9 cellular contexts compared by ENCODE assay signal in genomic region chr11:113289341-113290187, GRCh38. TPM values are rescaled to one million over a fixed set of nuclear protein-coding genes. Genes with fewer than 3 reads are reported as not detected.
A peak's percentile ranks its signal among the peaks of the same experiment; 100 is the strongest.
DNase-seq lines count a peak whose midpoint lies in the region; ATAC-seq, FAIRE-seq and TF ChIP-seq lines count a peak whose summit lies in the region.
"Had no signal": no experiment of that assay in that cellular context is flagged by ENCODE, and none has a peak within 500 bp of the region (broad histone marks: within the 10 kb centered on the region; RNA-seq: fewer than 3 reads in every experiment).

No MANE protein-coding gene starts in this region.

- H3K9me3 ChIP-seq in kidney (ENCODE audit: control insufficient read depth in 1 of 2, low read length in 2 of 2), result no peaks in the 10 kb centered on the region

- DNase-seq in SKM-1 treated with dmso at 0.1 percent for 144 hours (lab: John Stamatoyannopoulos, UW; ENCODE audit: unreplicated experiment) (peak; percentile 47), SKM-1 (lab: John Stamatoyannopoulos, UW; ENCODE audit: unreplicated experiment) (no peak), NCI-H1105 (lab: John Stamatoyannopoulos, UW) (peak; percentile 46), UCSD-AML1 (lab: John Stamatoyannopoulos, UW; ENCODE audit: unreplicated experiment) (peak; percentile 65), T47D (ENCODE audit: low read depth in 1 of 2, low spot score in 1 of 2) (peak; percentile 65 to 73), kidney (no peak)
- peak; percentile 67 for DNase-seq in stimulated activated CD4-positive, alpha-beta T cell treated with anti-CD3 and anti-CD28 coated beads, Interleukin-4, amount 100 ng/mL, for 1 hour

- ATAC-seq in HG02623 (IDR thresholded peaks at IDR 0.05; ENCODE audit: unreplicated experiment), result peak; percentile 98

- no peak for FAIRE-seq in kidney (lab: Jason Lieb, UNC)

- TF ChIP-seq CTCF in kidney (IDR thresholded peaks at IDR 0.05; ENCODE audit: borderline replicate concordance, extremely low read depth, insufficient read depth), result peak; percentile 76

- H3K9ac ChIP-seq in kidney (ENCODE audit: low read length in 2 of 2), result no peak overlapping the region

- H3K36me3 ChIP-seq in kidney (ENCODE audit: control insufficient read depth in 1 of 2, insufficient read depth in 2 of 2, low read length in 2 of 2), result no peaks in the 10 kb centered on the region

- peaks cover 0 to 2% of the 10 kb centered on the region in 2 donors for H3K4me1 ChIP-seq in kidney (ENCODE audit: control insufficient read depth in 1 of 2, insufficient read depth in 1 of 2, low read depth in 1 of 2, low read length in 2 of 2)

- in situ Hi-C loops in T47D (cut with HindIII; ENCODE audit: low pct_unique_long_range_greater_than_20kb, low sequenced_read_pairs), result no loop called here

- H3K27ac ChIP-seq in kidney (ENCODE audit: low read depth in 2 of 2, low read length in 2 of 2), result no peak overlapping the region
- H3K27ac ChIP-seq: skin epidermis had no signal

- intact Hi-C loops in kidney (cut with DNase I), result loop anchor here (10.0 kb wide), 1 partner anchor 705 kb away; no protein-coding TSS in a partner anchor

- H3K4me3 ChIP-seq in kidney (ENCODE audit: low read length in 2 of 2), result no peak overlapping the region
- H3K4me3 ChIP-seq: skin epidermis had no signal

RNA-seq across cellular contexts. Expression of gene TTC12, which starts 24.8 kb away (rescaled TPM):
- total RNA-seq in kidney, result 34.4 TPM
- 16.7 TPM for polyA plus RNA-seq in kidney (ENCODE audit: insufficient read depth, low read depth, low replicate concordance)

Comparison
In these comparisons a context has a peak if more than half of its experiments do, and no peak if none do; other contexts are left out.
1. DNase-seq: peak in SKM-1 treated with dmso at 0.1 percent for 144 hours (single experiment), NCI-H1105 (single experiment), UCSD-AML1 (single experiment), T47D (2 of 2) and stimulated activated CD4-positive, alpha-beta T cell treated with anti-CD3 and anti-CD28 coated beads, Interleukin-4, amount 100 ng/mL, for 1 hour (single experiment); none in SKM-1 (single experiment) and kidney (single experiment).